ENCODE assay signal across 21 cellular contexts in genomic region chr3:159166899-159167586, GRCh38.
DNase-seq lines count a peak whose midpoint lies in the region; ATAC-seq and TF ChIP-seq lines count a peak whose summit lies in the region.
"Had no signal": no experiment of that assay in that cellular context is flagged by ENCODE, and none has a peak within 500 bp of the region (broad histone marks: within the 10 kb centered on the region; RNA-seq: fewer than 3 reads in every experiment).

No MANE protein-coding gene starts in this region.

- no peak overlapping the region for H3K4me3 ChIP-seq in testis
- H3K4me3 ChIP-seq: A549, HAP-1, Peyer's patch had no signal

- no peak for DNase-seq in left lobe of liver (ENCODE audit: low spot score)
- no peak for DNase-seq in progenitor cell of endocrine pancreas (ENCODE audit: low spot score, unreplicated experiment)
- no peak for DNase-seq in OCI-M2 (lab: John Stamatoyannopoulos, UW; ENCODE audit: unreplicated experiment)
- no peak for DNase-seq in testis
- DNase-seq: BE2C, EL, KBM-7, NCI-H1092 treated with DMSO at 0.1 percent for 48 hours, NCI-H1436 treated with DMSO at 0.1 percent for 48 hours, NCI-H2029, NCI-H226, NCI-H510A treated with DMSO at 0.1 percent for 48 hours, NCI-H748 treated with DMSO at 0.1 percent for 48 hours, Peyer's patch had no signal

- H3K36me3 ChIP-seq in testis (ENCODE audit: low read depth, missing control alignments): no peaks in the 10 kb centered on the region
- H3K36me3 ChIP-seq: BE2C, HAP-1, Peyer's patch had no signal

- no peaks in the 10 kb centered on the region for H3K9me3 ChIP-seq in testis
- H3K9me3 ChIP-seq: A549, BE2C, HAP-1, Peyer's patch had no signal

- no peaks in the 10 kb centered on the region for H3K36me3 Mint-ChIP-seq in progenitor cell of endocrine pancreas (ENCODE audit: insufficient read depth)

- H3K4me1 ChIP-seq in testis: no peaks in the 10 kb centered on the region
- H3K4me1 ChIP-seq: BE2C, HAP-1, Peyer's patch had no signal

- peak overlapping the region; percentile 52 for H3K27ac Mint-ChIP-seq in progenitor cell of endocrine pancreas

- intact Hi-C loops in testis (cut with DNase I; ENCODE audit: low total_unique reads): no loop called here

- H3K4me1 Mint-ChIP-seq in progenitor cell of endocrine pancreas (ENCODE audit: low read depth): peaks cover 14% of the 10 kb centered on the region

- 96 to 97% methylated on average over 2 of the region's 2 CpGs for WGBS in testis, 2 donors

- no peaks in the 10 kb centered on the region for H3K27me3 Mint-ChIP-seq in progenitor cell of endocrine pancreas

- peak; percentile 52 for ATAC-seq in GM18868 (IDR thresholded peaks at IDR 0.05; ENCODE audit: unreplicated experiment)
- peak; percentile 43 for ATAC-seq in HG03442 (IDR thresholded peaks at IDR 0.05; ENCODE audit: unreplicated experiment)
- peak; percentile 76 for ATAC-seq in left lobe of liver
- no peak for ATAC-seq in HG03432 (IDR thresholded peaks at IDR 0.05; ENCODE audit: unreplicated experiment)
- ATAC-seq: A549, SK-N-SH treated with all-trans-retinoic acid at 6 μM for 48 hours had no signal

- no peak for TF ChIP-seq POLR2A in testis (IDR thresholded peaks at IDR 0.05)

- TF ChIP-seq CTCF in progenitor cell of endocrine pancreas (IDR thresholded peaks at IDR 0.05; ENCODE audit: unreplicated experiment): no peak
- TF ChIP-seq CTCF in testis (IDR thresholded peaks at IDR 0.05): no peak

- no peaks in the 10 kb centered on the region for H3K9me3 Mint-ChIP-seq in progenitor cell of endocrine pancreas (ENCODE audit: low read depth)

- H3K27ac ChIP-seq in testis: no peak overlapping the region
- H3K27ac ChIP-seq: HL-60, Peyer's patch had no signal

- no peak overlapping the region for H3K4me3 Mint-ChIP-seq in progenitor cell of endocrine pancreas (ENCODE audit: low read depth)

- H3K27me3 ChIP-seq in testis: no peaks in the 10 kb centered on the region
- H3K27me3 ChIP-seq: BE2C, Peyer's patch had no signal
